Comparison of ENCODE assay signal across 37 cellular contexts in the genomic region with DNA sequence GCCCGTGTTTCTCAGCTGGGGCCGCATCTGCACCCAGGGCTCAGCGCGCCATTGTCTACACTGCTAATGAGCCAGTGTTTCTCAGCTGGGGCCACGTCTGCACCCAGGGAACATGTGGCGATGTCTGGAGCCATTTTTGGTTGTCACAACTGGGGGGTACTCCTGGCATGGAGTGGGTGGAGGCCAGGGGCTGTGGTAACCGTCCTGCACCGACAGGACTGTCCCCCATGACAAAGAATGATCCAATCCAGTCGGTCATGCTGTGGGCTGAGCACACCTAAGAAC. TPM values are rescaled to one million over a fixed set of nuclear protein-coding genes. Genes with fewer than 3 reads are reported as not detected.
A peak's percentile ranks its signal among the peaks of the same experiment; 100 is the strongest.
DNase-seq lines count a peak whose midpoint lies in the region; ATAC-seq, FAIRE-seq and TF ChIP-seq lines count a peak whose summit lies in the region.
"Had no signal": no experiment of that assay in that cellular context is flagged by ENCODE, and none has a peak within 500 bp of the region (broad histone marks: within the 10 kb centered on the region; RNA-seq: fewer than 3 reads in every experiment).

No MANE protein-coding gene starts in this region.

- H3K4me3 Mint-ChIP-seq in activated T-helper 2 cell treated with anti-CD3 and anti-CD28 coated beads, Interferon-gamma antibody, Interleukin-2, Interleukin-4, amounts not matched to agents 10 μg/mL and 5 μg/mL and 100 μg/mL, durations not matched to agents 14 hours and 24 hours and 36 hours (ENCODE audit: low read depth) = no peak overlapping the region
- no peak overlapping the region for H3K4me3 Mint-ChIP-seq in stimulated activated naive B cell treated with anti-CD40 and anti-IgM and Interleukin-4, amounts not matched to agents 10 μg/mL and 1 μg/mL and 100 μg/mL, for 72 hours
- H3K4me3 Mint-ChIP-seq: activated naive CD4-positive, alpha-beta T cell treated with anti-CD3 and anti-CD28 coated beads, Interleukin-2, amount 50 U/mL, for 24 hours; activated T-helper 1 cell treated with anti-CD3 and anti-CD28 coated beads, Interleukin-12 subunit alpha, Interleukin-12 subunit beta, Interleukin-2, Interleukin-4 antibody, amounts not matched to agents 30 ng/mL and 10 ng/mL and 1 ng/mL, durations not matched to agents 14 hours and 24 hours and 36 hours; effector memory CD8-positive, alpha-beta T cell; H9; neural crest cell; T-helper 1 cell treated with Interleukin-12 subunit alpha and Interleukin-12 subunit beta and Interleukin-4 antibody, amounts not matched to agents 30 μg/mL and 1 μg/mL, for 36 hours had no signal

- H3K9me3 ChIP-seq in left ventricle myocardium inferior (replicated peaks) (no peaks in the 10 kb centered on the region), colonic mucosa (no peaks in the 10 kb centered on the region), trophoblast cell (ENCODE audit: insufficient read depth, low read depth, low read length) (no peaks in the 10 kb centered on the region), small intestine (ENCODE audit: control insufficient read depth, low read depth) (no peaks in the 10 kb centered on the region)
- H3K9me3 ChIP-seq: Caco-2, heart left ventricle, sigmoid colon, SK-N-SH, thoracic aorta had no signal

- H3K36me3 ChIP-seq in left ventricle myocardium inferior (peaks cover 13% of the 10 kb centered on the region), colonic mucosa (no peaks in the 10 kb centered on the region), trophoblast cell (ENCODE audit: control insufficient read depth in 1 of 2, insufficient read depth in 2 of 2, low read length in 2 of 2) (peaks cover 49 to 52% of the 10 kb centered on the region in 2 experiments), small intestine (ENCODE audit: control insufficient read depth in 2 of 2, insufficient read depth in 2 of 2, low read length in 2 of 2) (no peaks in the 10 kb centered on the region)

- no peak overlapping the region for H2BK5ac ChIP-seq in trophoblast cell (ENCODE audit: low read depth, low read length, poor library complexity)

- H3K14ac ChIP-seq in trophoblast cell (ENCODE audit: low read length) = no peak overlapping the region

- H4K12ac ChIP-seq in trophoblast cell (ENCODE audit: low read depth, low read length) = no peak overlapping the region

- H3K4me1 ChIP-seq in left ventricle myocardium inferior = peaks cover 31% of the 10 kb centered on the region
- no peaks in the 10 kb centered on the region for H3K4me1 ChIP-seq in colonic mucosa
- H3K4me1 ChIP-seq in trophoblast cell (ENCODE audit: control insufficient read depth in 1 of 2, insufficient read depth in 2 of 2, low read length in 2 of 2) = peaks cover 3 to 4% of the 10 kb centered on the region in 2 experiments
- H3K4me1 ChIP-seq in small intestine (ENCODE audit: control insufficient read depth in 2 of 2, insufficient read depth in 1 of 2, low read depth in 1 of 2, low read length in 1 of 2) = no peaks in the 10 kb centered on the region
- H3K4me1 ChIP-seq: Caco-2 had no signal

- TF ChIP-seq CTCF in left ventricle myocardium inferior (IDR thresholded peaks at IDR 0.05; ENCODE audit: borderline replicate concordance) (no peak), colonic mucosa (IDR thresholded peaks at IDR 0.05) (no peak)

- H3K79me1 ChIP-seq in trophoblast cell (ENCODE audit: low read length) = no peaks in the 10 kb centered on the region

- no peak overlapping the region for H3K27ac ChIP-seq in left ventricle myocardium inferior (replicated peaks)
- no peak overlapping the region for H3K27ac ChIP-seq in colonic mucosa
- no peak overlapping the region for H3K27ac ChIP-seq in trophoblast cell (ENCODE audit: low read depth, low read length)
- no peak overlapping the region for H3K27ac ChIP-seq in small intestine (ENCODE audit: low read depth in 1 of 2, low read length in 1 of 2)
- H3K27ac ChIP-seq: heart left ventricle had no signal

- H3K27me3 Mint-ChIP-seq in activated T-helper 2 cell treated with anti-CD3 and anti-CD28 coated beads, Interferon-gamma antibody, Interleukin-2, Interleukin-4, amounts not matched to agents 10 μg/mL and 5 μg/mL and 100 μg/mL, durations not matched to agents 14 hours and 24 hours and 36 hours (ENCODE audit: low read depth) = no peaks in the 10 kb centered on the region
- H3K27me3 Mint-ChIP-seq in stimulated activated naive B cell treated with anti-CD40 and anti-IgM and Interleukin-4, amounts not matched to agents 10 μg/mL and 1 μg/mL and 100 μg/mL, for 72 hours = no peaks in the 10 kb centered on the region
- H3K27me3 Mint-ChIP-seq: activated naive CD4-positive, alpha-beta T cell treated with anti-CD3 and anti-CD28 coated beads, Interleukin-2, amount 50 U/mL, for 24 hours; effector memory CD8-positive, alpha-beta T cell; progenitor cell of endocrine pancreas had no signal

- H3K79me2 ChIP-seq in trophoblast cell (ENCODE audit: control insufficient read depth, insufficient read depth, low read length, poor library complexity) = peaks cover 7% of the 10 kb centered on the region

- no peak overlapping the region for H3K27ac Mint-ChIP-seq in activated T-helper 2 cell treated with anti-CD3 and anti-CD28 coated beads, Interferon-gamma antibody, Interleukin-2, Interleukin-4, amounts not matched to agents 10 μg/mL and 5 μg/mL and 100 μg/mL, durations not matched to agents 14 hours and 24 hours and 36 hours
- H3K27ac Mint-ChIP-seq in stimulated activated naive B cell treated with anti-CD40 and anti-IgM and Interleukin-4, amounts not matched to agents 10 μg/mL and 1 μg/mL and 100 μg/mL, for 72 hours = no peak overlapping the region
- H3K27ac Mint-ChIP-seq: activated naive CD4-positive, alpha-beta T cell treated with anti-CD3 and anti-CD28 coated beads, Interleukin-2, amount 50 U/mL, for 24 hours; activated T-helper 1 cell treated with anti-CD3 and anti-CD28 coated beads, Interleukin-12 subunit alpha, Interleukin-12 subunit beta, Interleukin-2, Interleukin-4 antibody, amounts not matched to agents 30 ng/mL and 10 ng/mL and 1 ng/mL, durations not matched to agents 14 hours and 24 hours and 36 hours; effector memory CD8-positive, alpha-beta T cell; progenitor cell of endocrine pancreas; T-helper 1 cell treated with Interleukin-12 subunit alpha and Interleukin-12 subunit beta and Interleukin-4 antibody, amounts not matched to agents 30 μg/mL and 1 μg/mL, for 36 hours had no signal

- no peaks in the 10 kb centered on the region for H3K27me3 ChIP-seq in left ventricle myocardium inferior (ENCODE audit: low read depth)
- H3K27me3 ChIP-seq in colonic mucosa = no peaks in the 10 kb centered on the region
- H3K27me3 ChIP-seq in trophoblast cell (ENCODE audit: insufficient read depth, low read length) = no peaks in the 10 kb centered on the region
- no peaks in the 10 kb centered on the region for H3K27me3 ChIP-seq in small intestine (ENCODE audit: control insufficient read depth in 2 of 2, insufficient read depth in 2 of 2, low read length in 2 of 2)
- H3K27me3 ChIP-seq: heart left ventricle, sigmoid colon had no signal

- H3K4me1 Mint-ChIP-seq in activated T-helper 2 cell treated with anti-CD3 and anti-CD28 coated beads, Interferon-gamma antibody, Interleukin-2, Interleukin-4, amounts not matched to agents 10 μg/mL and 5 μg/mL and 100 μg/mL, durations not matched to agents 14 hours and 24 hours and 36 hours (ENCODE audit: low read depth) = peaks cover 5% of the 10 kb centered on the region
- peaks cover 44 to 72% of the 10 kb centered on the region in 2 donors for H3K4me1 Mint-ChIP-seq in stimulated activated naive B cell treated with anti-CD40 and anti-IgM and Interleukin-4, amounts not matched to agents 10 μg/mL and 1 μg/mL and 100 μg/mL, for 72 hours

- no CpG with 5 or more reads among the region's 9 CpGs for WGBS in trophoblast cell (ENCODE audit: extremely low coverage, insufficient coverage, insufficient read length)
- WGBS in small intestine, 3 donors = 85 to 92% (median 87%) methylated on average over 9 of the region's 9 CpGs

- ATAC-seq in Right ventricle myocardium superior (ENCODE audit: poor library complexity) = no peak
- ATAC-seq in GM21360 (IDR thresholded peaks at IDR 0.05; ENCODE audit: unreplicated experiment) = no peak
- ATAC-seq in stimulated activated naive B cell treated with anti-CD40 and anti-IgM and Interleukin-4, amounts not matched to agents 10 μg/mL and 1 μg/mL and 100 μg/mL, for 72 hours (replicated peaks) = no peak
- ATAC-seq: effector memory CD8-positive, alpha-beta T cell; esophagus mucosa; heart left ventricle had no signal

- H3K4me3 ChIP-seq in left ventricle myocardium inferior (no peak overlapping the region), colonic mucosa (no peak overlapping the region), trophoblast cell (ENCODE audit: low read depth, low read length) (no peak overlapping the region), small intestine (ENCODE audit: low read depth in 1 of 2, low read length in 2 of 2) (no peak overlapping the region)
- H3K4me3 ChIP-seq: heart left ventricle, sigmoid colon had no signal

- peak; percentile 1 for DNase-seq in left ventricle myocardium inferior
- DNase-seq in Right ventricle myocardium superior = no peak
- DNase-seq in colonic mucosa = peak; percentile 9
- no peak for DNase-seq in trophoblast cell
- no peak for DNase-seq in small intestine
- no peak for DNase-seq in activated T-helper 2 cell treated with anti-CD3 and anti-CD28 coated beads, Interferon-gamma antibody, Interleukin-2, Interleukin-4, amounts not matched to agents 10 μg/mL and 5 μg/mL and 100 μg/mL, durations not matched to agents 14 hours and 24 hours and 36 hours (ENCODE audit: low spot score)
- DNase-seq in stimulated activated naive B cell treated with anti-CD40 and anti-IgM and Interleukin-4, amounts not matched to agents 10 μg/mL and 1 μg/mL and 100 μg/mL, for 72 hours = no peak
- DNase-seq: activated CD4-positive, alpha-beta T cell treated with anti-CD3 and anti-CD28 coated beads for 4 hours; anterior cingulate cortex; DMS79; effector memory CD8-positive, alpha-beta T cell; foreskin fibroblast; GF-D8; kidney glomerular epithelial cell; mammary epithelial cell; NCI-H1092; NCI-H1930; NCI-H526 treated with DMSO at 0.1 percent for 48 hours; stimulated activated naive CD4-positive, alpha-beta T cell treated with Interleukin-2 at 50 U/mL for 16 hours had no signal

- H3K9me3 Mint-ChIP-seq in activated T-helper 2 cell treated with anti-CD3 and anti-CD28 coated beads, Interferon-gamma antibody, Interleukin-2, Interleukin-4, amounts not matched to agents 10 μg/mL and 5 μg/mL and 100 μg/mL, durations not matched to agents 14 hours and 24 hours and 36 hours = no peaks in the 10 kb centered on the region
- no peaks in the 10 kb centered on the region for H3K9me3 Mint-ChIP-seq in stimulated activated naive B cell treated with anti-CD40 and anti-IgM and Interleukin-4, amounts not matched to agents 10 μg/mL and 1 μg/mL and 100 μg/mL, for 72 hours
- H3K9me3 Mint-ChIP-seq: activated naive CD4-positive, alpha-beta T cell treated with anti-CD3 and anti-CD28 coated beads, Interleukin-2, amount 50 U/mL, for 24 hours; activated T-helper 1 cell treated with anti-CD3 and anti-CD28 coated beads, Interleukin-12 subunit alpha, Interleukin-12 subunit beta, Interleukin-2, Interleukin-4 antibody, amounts not matched to agents 30 ng/mL and 10 ng/mL and 1 ng/mL, durations not matched to agents 14 hours and 24 hours and 36 hours; effector memory CD8-positive, alpha-beta T cell; H9; neural crest cell; T-helper 1 cell treated with Interleukin-12 subunit alpha and Interleukin-12 subunit beta and Interleukin-4 antibody, amounts not matched to agents 30 μg/mL and 1 μg/mL, for 36 hours had no signal

- H3K9ac ChIP-seq in colonic mucosa (ENCODE audit: low read depth in 2 of 2, low read length in 2 of 2) (no peak overlapping the region), trophoblast cell (ENCODE audit: low read length) (no peak overlapping the region)
- H3K9ac ChIP-seq: SK-N-SH had no signal

- no peak for FAIRE-seq in small intestine (lab: Jason Lieb, UNC)
- FAIRE-seq: bronchial epithelial cell, colon, GM19239 had no signal

- no peak overlapping the region for H3K4me2 ChIP-seq in trophoblast cell (ENCODE audit: low read length)
- H3K4me2 ChIP-seq: SK-N-SH had no signal

- intact Hi-C loops in left ventricle myocardium inferior (cut with micrococcal nuclease) (no loop called here), Right ventricle myocardium superior (cut with DNase I) (no loop called here), colonic mucosa (cut with DNase I) (no loop called here)
- intact Hi-C loops in activated T-helper 2 cell treated with anti-CD3 and anti-CD28 coated beads, Interferon-gamma antibody, Interleukin-2, Interleukin-4, amounts not matched to agents 10 μg/mL and 5 μg/mL and 100 μg/mL, durations not matched to agents 14 hours and 24 hours and 36 hours (cut with micrococcal nuclease) = no loop called here

- H3K4ac ChIP-seq in trophoblast cell (ENCODE audit: low read depth, low read length) = no peak overlapping the region

- H2AK5ac ChIP-seq in trophoblast cell (ENCODE audit: low read length) = no peak overlapping the region

- no peak overlapping the region for H2BK12ac ChIP-seq in trophoblast cell (ENCODE audit: low read length)

- H3K36me3 Mint-ChIP-seq in activated T-helper 2 cell treated with anti-CD3 and anti-CD28 coated beads, Interferon-gamma antibody, Interleukin-2, Interleukin-4, amounts not matched to agents 10 μg/mL and 5 μg/mL and 100 μg/mL, durations not matched to agents 14 hours and 24 hours and 36 hours (ENCODE audit: low read depth) = no peaks in the 10 kb centered on the region
- peaks cover 10 to 38% of the 10 kb centered on the region in 2 donors for H3K36me3 Mint-ChIP-seq in stimulated activated naive B cell treated with anti-CD40 and anti-IgM and Interleukin-4, amounts not matched to agents 10 μg/mL and 1 μg/mL and 100 μg/mL, for 72 hours

- H4K8ac ChIP-seq in trophoblast cell (ENCODE audit: low read depth, low read length) = no peak overlapping the region

- H2BK120ac ChIP-seq in trophoblast cell (ENCODE audit: insufficient read depth, low read length, poor library complexity) = no peak overlapping the region

- no peak overlapping the region for H2AFZ ChIP-seq in trophoblast cell (ENCODE audit: insufficient read depth, low read length, poor library complexity)

- no peak overlapping the region for H4K91ac ChIP-seq in trophoblast cell (ENCODE audit: low read depth, low read length)

- H3K18ac ChIP-seq in trophoblast cell (ENCODE audit: low read length) = peak overlapping the region; percentile 20

- no peak overlapping the region for H3K23ac ChIP-seq in trophoblast cell (ENCODE audit: low read length)

RNA-seq across cellular contexts. Expression of a gene that starts 41.7 kb away (rescaled TPM):
- total RNA-seq in left ventricle myocardium inferior (not detected), Right ventricle myocardium superior (not detected), colonic mucosa (1 to 10 TPM; 2.7 to 3.4 TPM)
- polyA plus RNA-seq in trophoblast cell (2013) = not detected in 2 replicates
- 1 to 10 TPM in 2 of 3 donors, under 1 TPM in 1; 0.45 to 2.7 (median 2.7) TPM for polyA plus RNA-seq in small intestine
- total RNA-seq in activated T-helper 2 cell treated with anti-CD3 and anti-CD28 coated beads, Interferon-gamma antibody, Interleukin-2, Interleukin-4, amounts not matched to agents 10 μg/mL and 5 μg/mL and 100 μg/mL, durations not matched to agents 14 hours and 24 hours and 36 hours = 0.32 and 0.62 TPM in 2 replicates
- total RNA-seq: bronchial epithelial cell, Caco-2, H9, mammary epithelial cell, neural crest cell, progenitor cell of endocrine pancreas, RPMI7951 had no signal
- polyA plus RNA-seq: AG04450, mammary epithelial cell, SK-N-SH had no signal

RNA-seq across cellular contexts. Expression of a gene that starts 47.8 kb away (rescaled TPM):
- total RNA-seq in left ventricle myocardium inferior = 36.4 TPM
- total RNA-seq in Right ventricle myocardium superior = 21.5 TPM
- total RNA-seq in colonic mucosa = 10 to 100 TPM; 13.0 to 26.1 TPM
- 43.9 and 46.9 TPM in 2 replicates for polyA plus RNA-seq in trophoblast cell (2013)
- polyA plus RNA-seq in small intestine = 10 to 100 TPM in 1 of 3 donors, 1 to 10 TPM in 2; 4.0 to 12.0 (median 7.3) TPM
- 0.99 and 1.1 TPM in 2 replicates for total RNA-seq in activated T-helper 2 cell treated with anti-CD3 and anti-CD28 coated beads, Interferon-gamma antibody, Interleukin-2, Interleukin-4, amounts not matched to agents 10 μg/mL and 5 μg/mL and 100 μg/mL, durations not matched to agents 14 hours and 24 hours and 36 hours

Comparison
In these comparisons a context has a peak if more than half of its experiments do, and no peak if none do; other contexts are left out.
1. DNase-seq: peak in left ventricle myocardium inferior (single experiment) and colonic mucosa (single experiment); none in Right ventricle myocardium superior (single experiment), trophoblast cell (0 of 2), small intestine (single experiment), activated T-helper 2 cell treated with anti-CD3 and anti-CD28 coated beads, Interferon-gamma antibody, Interleukin-2, Interleukin-4, amounts not matched to agents 10 μg/mL and 5 μg/mL and 100 μg/mL, durations not matched to agents 14 hours and 24 hours and 36 hours (single experiment) and stimulated activated naive B cell treated with anti-CD40 and anti-IgM and Interleukin-4, amounts not matched to agents 10 μg/mL and 1 μg/mL and 100 μg/mL, for 72 hours (single experiment).